Comparison of ENCODE assay signal across 9 cellular contexts in the genomic region with DNA sequence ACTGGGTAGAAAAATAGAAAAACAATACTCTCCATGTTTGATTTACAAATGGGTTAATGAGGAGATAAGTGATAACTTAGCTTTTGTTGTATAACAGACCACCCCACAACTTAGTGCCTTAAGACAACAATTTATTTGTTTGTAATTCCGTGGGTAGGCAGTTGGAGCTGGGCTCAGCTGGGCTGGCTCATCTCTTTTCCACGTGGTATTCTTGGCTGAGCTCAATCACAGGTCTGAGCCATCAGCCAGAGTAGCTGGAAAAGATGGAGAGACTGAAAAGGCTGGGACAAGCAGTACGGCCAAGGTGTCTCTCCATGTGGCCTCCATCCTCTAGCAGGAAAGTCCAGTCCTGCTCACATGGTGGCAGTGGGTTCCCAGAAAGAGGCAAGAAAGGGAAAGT. TPM values are rescaled to one million over a fixed set of nuclear protein-coding genes. Genes with fewer than 3 reads are reported as not detected.
"Had no signal": no experiment of that assay in that cellular context is flagged by ENCODE, and none has a peak within 500 bp of the region (broad histone marks: within the 10 kb centered on the region; RNA-seq: fewer than 3 reads in every experiment).

No MANE protein-coding gene starts in this region.

- H3K4me3 ChIP-seq: GM12878 had no signal

- ATAC-seq: GM12878 had no signal

- DNase-seq: GDM1, GF-D8 had no signal

- FAIRE-seq: G401.6, GM12878, GM12891, GM12892, GM18507, GM19239 had no signal

RNA-seq across cellular contexts. Expression of a gene that starts 32.2 kb away (rescaled TPM):
- total RNA-seq: G401, GM12878 had no signal
- polyA plus RNA-seq: GM12878 had no signal
